Comparison of ENCODE assay signal across 7 cellular contexts in the genomic region with DNA sequence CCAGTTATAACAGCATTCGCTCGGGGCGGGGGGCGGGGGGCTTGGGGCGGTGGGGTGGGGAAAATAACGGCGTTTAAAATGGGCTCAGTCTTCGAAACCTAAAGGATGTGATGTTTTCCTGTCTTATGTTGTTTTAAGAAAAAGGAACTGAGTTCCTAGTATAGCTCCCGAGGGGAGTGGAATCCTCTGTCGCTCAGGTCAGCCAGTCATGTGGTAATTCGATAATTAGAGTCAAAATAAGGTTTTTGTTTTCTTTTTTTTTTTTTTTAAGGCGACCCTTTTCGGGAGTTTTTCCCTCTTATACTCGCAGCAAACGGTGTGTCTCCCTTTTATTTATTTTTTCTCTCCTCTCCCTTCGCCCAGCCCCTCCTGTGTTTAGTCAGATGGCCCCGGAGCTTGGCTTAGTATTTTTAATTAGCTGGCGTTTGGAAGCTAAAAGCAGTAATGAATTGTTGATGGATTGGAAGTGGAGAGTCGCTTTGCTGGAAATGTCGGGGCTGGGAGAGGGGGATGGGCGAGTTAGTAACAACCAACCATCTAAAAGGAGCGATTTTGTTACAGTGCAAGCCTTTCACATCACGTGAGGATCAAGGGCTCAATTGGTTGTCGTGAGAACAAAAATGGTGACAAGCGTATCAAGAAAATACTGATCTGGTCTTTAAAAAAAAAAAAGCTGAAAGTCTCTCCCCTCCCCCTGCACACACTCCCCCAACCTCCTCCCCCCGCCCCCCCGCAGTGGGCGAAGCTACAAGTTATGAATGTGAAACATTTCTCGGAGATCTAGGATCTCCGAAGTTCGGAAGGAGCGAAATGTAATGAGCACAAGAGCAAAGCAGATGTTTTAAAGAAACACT. TPM values are rescaled to one million over a fixed set of nuclear protein-coding genes. Genes with fewer than 3 reads are reported as not detected.
A peak's percentile ranks its signal among the peaks of the same experiment; 100 is the strongest.
DNase-seq lines count a peak whose midpoint lies in the region; ATAC-seq and TF ChIP-seq lines count a peak whose summit lies in the region.

No MANE protein-coding gene starts in this region.

- peak overlapping the region; percentile 62 for H3K4me3 ChIP-seq in NT2/D1 (ENCODE audit: insufficient read length, low read depth)

- DNase-seq in GM13976 (ENCODE audit: low spot score) (peak; percentile 56), HT1080 (ENCODE audit: low read depth) (peak; percentile 69), NT2/D1 (ENCODE audit: low read depth, low spot score) (no peak), caudate nucleus (lab: John Stamatoyannopoulos, UW) (peak in 56 of 61 donors; percentile 18 to 90 (median 70)), iPS-NIHi11 (ENCODE audit: low spot score) (peak; percentile 62), sciatic nerve (ENCODE audit: low spot score) (peak; percentile 89)
- no peak for DNase-seq in activated CD8-positive, alpha-beta memory T cell treated with anti-CD3 and anti-CD28 coated beads, Interleukin-2, amount 50 U/mL, for 4 hours

- intact Hi-C loops in sciatic nerve (cut with DNase I), result loop anchor here (10.0 kb wide), 1 partner anchor 92 kb away; no protein-coding TSS in a partner anchor

- peak overlapping the region; percentile 77 for H3K9ac ChIP-seq in NT2/D1 (ENCODE audit: insufficient read length, low read depth)

- no peaks in the 10 kb centered on the region for H3K27me3 ChIP-seq in NT2/D1 (ENCODE audit: insufficient read depth, insufficient read length)

- ATAC-seq in sciatic nerve, result peak; percentile 89

- H3K9me3 ChIP-seq in NT2/D1 (ENCODE audit: insufficient read depth, low read length), result peaks cover 3% of the 10 kb centered on the region; the same call in 1 of the 2 replicates

- no peak for TF ChIP-seq CTCF in GM13976 (IDR thresholded peaks at IDR 0.05; ENCODE audit: borderline replicate concordance, control extremely low read depth, extremely low read depth, insufficient read depth, missing control alignments)

- H3K4me1 ChIP-seq in NT2/D1 (ENCODE audit: insufficient read depth, insufficient read length), result no peaks in the 10 kb centered on the region

- peak overlapping the region; percentile 94 for H3K27ac ChIP-seq in caudate nucleus (ENCODE audit: low read depth, low read length)

- H3K36me3 ChIP-seq in NT2/D1 (ENCODE audit: insufficient read depth, insufficient read length, low read length), result peaks cover 8% of the 10 kb centered on the region

- in situ Hi-C loops in GM13976 (cut with MboI; ENCODE audit: low sequenced_read_pairs, unreplicated experiment), result loop anchor here (10.0 kb wide), 1 partner anchor 158 kb away; no protein-coding TSS in a partner anchor

RNA-seq across cellular contexts. Expression of a gene that starts 0.7 kb away (rescaled TPM):
- 0.70 and 0.96 TPM in 2 replicates for total RNA-seq in HT1080 (2014; rRNA removed; shearing (Covaris generic))
- polyA plus RNA-seq in HT1080 (2015; cell fraction: cytosol; rRNA removed), result 0.56 and 1.2 TPM in 2 replicates
- 2.0 and 2.1 TPM in 2 replicates for polyA plus RNA-seq in HT1080 (2015; cell fraction: nucleus; rRNA removed)
- total RNA-seq in sciatic nerve, result 32.9 TPM

Comparison
In these comparisons a context has a peak if more than half of its experiments do, and no peak if none do; other contexts are left out.
1. DNase-seq: peak in GM13976 (single experiment), HT1080 (single experiment), caudate nucleus (56 of 61), iPS-NIHi11 (single experiment) and sciatic nerve (single experiment); none in NT2/D1 (single experiment) and activated CD8-positive, alpha-beta memory T cell treated with anti-CD3 and anti-CD28 coated beads, Interleukin-2, amount 50 U/mL, for 4 hours (single experiment).
2. RNA of a gene that starts 0.7 kb away (total RNA-seq): 32.9 TPM in sciatic nerve (single experiment); 0.70 to 0.96 TPM in HT1080; every median in the first group is over 10 times any median in the second.